Comparison of ENCODE assay signal across 14 cellular contexts in the genomic region with DNA sequence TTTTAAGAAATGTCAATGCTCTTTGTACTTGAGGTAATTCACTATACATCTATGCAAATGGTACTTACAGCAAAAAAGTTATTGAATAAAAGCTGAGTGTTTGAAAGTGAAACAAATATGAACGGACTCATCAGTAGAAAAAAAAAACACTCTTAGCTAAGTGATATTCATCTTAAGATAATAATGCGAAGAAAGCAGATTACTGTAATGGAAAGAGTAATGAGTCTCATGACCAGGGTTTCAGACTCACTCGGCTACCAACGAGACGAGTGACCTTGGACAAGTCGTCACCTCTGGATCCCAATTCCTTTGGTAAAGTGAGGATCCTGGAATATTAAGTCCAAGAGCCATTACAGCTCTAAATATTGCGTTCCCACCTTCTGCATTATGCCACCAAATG. TPM values are rescaled to one million over a fixed set of nuclear protein-coding genes. Genes with fewer than 3 reads are reported as not detected.
DNase-seq lines count a peak whose midpoint lies in the region; ATAC-seq and TF ChIP-seq lines count a peak whose summit lies in the region.
"Had no signal": no experiment of that assay in that cellular context is flagged by ENCODE, and none has a peak within 500 bp of the region (broad histone marks: within the 10 kb centered on the region; RNA-seq: fewer than 3 reads in every experiment).

No MANE protein-coding gene starts in this region.

- no peak for TF ChIP-seq CTCF in right atrium auricular region (IDR thresholded peaks at IDR 0.05)
- no peak for TF ChIP-seq CTCF in mammary epithelial cell (conservative IDR thresholded peaks at IDR 0.05 in 1 of 2, IDR thresholded peaks at IDR 0.05 in 1 of 2; ENCODE audit: extremely low read depth in 1 of 2, insufficient read depth in 1 of 2, low read depth in 1 of 2, low read length in 2 of 2)
- no peak for TF ChIP-seq CTCF in neural crest cell (conservative IDR thresholded peaks at IDR 0.05)

- CTCF ChIA-PET in mammary epithelial cell (lab: Charles Lee; ENCODE audit: low non-redundant PET) = interaction anchor here (0.6 kb wide), 2 partner anchors 90 to 125 kb away, joined by 4 to 29 read pairs; no protein-coding TSS in a partner anchor

- in situ Hi-C loops in mammary epithelial cell (cut with MboI; ENCODE audit: low sequenced_read_pairs in 2 of 2) = no loop called here

- WGBS in mammary epithelial cell (ENCODE audit: low coverage, missing lambda C conversion rate) = 10% methylated on average over 7 of the region's 7 CpGs

- no peaks in the 10 kb centered on the region for H3K27me3 ChIP-seq in right atrium auricular region
- H3K27me3 ChIP-seq in mammary epithelial cell (ENCODE audit: insufficient read depth, low read length) = no peaks in the 10 kb centered on the region
- H3K27me3 ChIP-seq: ascending aorta had no signal

- H3K36me3 ChIP-seq in right atrium auricular region = no peaks in the 10 kb centered on the region
- H3K36me3 ChIP-seq in mammary epithelial cell (ENCODE audit: insufficient read depth, low read length) = no peaks in the 10 kb centered on the region
- H3K36me3 ChIP-seq: ascending aorta had no signal

- H3K9me3 ChIP-seq in right atrium auricular region (no peaks in the 10 kb centered on the region), mammary epithelial cell (replicated peaks; ENCODE audit: insufficient read depth, low read length) (no peaks in the 10 kb centered on the region)
- H3K9me3 ChIP-seq: ascending aorta had no signal

- intact Hi-C loops in left ventricle myocardium superior (cut with micrococcal nuclease) (no loop called here), mammary epithelial cell (cut with micrococcal nuclease) (loop anchor here (5.0 kb wide), 3 partner anchors 36 to 91 kb away; no protein-coding TSS in a partner anchor)

- no peaks in the 10 kb centered on the region for H4K20me1 ChIP-seq in mammary epithelial cell (ENCODE audit: insufficient read depth, low read length)

- peaks cover 72% of the 10 kb centered on the region for H3K4me1 Mint-ChIP-seq in neural crest cell
- H3K4me1 Mint-ChIP-seq in natural killer cell treated with Interleukin-12 subunit alpha and Interleukin-12 subunit beta and Interleukin-15 and Interleukin-18, amount 100 ng/mL, for 72 hours (ENCODE audit: low read depth in 2 of 2) = peaks cover 33 to 35% of the 10 kb centered on the region in 2 donors

- H3K9me3 Mint-ChIP-seq in neural crest cell = peaks cover 3% of the 10 kb centered on the region
- H3K9me3 Mint-ChIP-seq in natural killer cell treated with Interleukin-12 subunit alpha and Interleukin-12 subunit beta and Interleukin-15 and Interleukin-18, amount 100 ng/mL, for 72 hours = no peaks in the 10 kb centered on the region

- H3K4me2 ChIP-seq in mammary epithelial cell (ENCODE audit: insufficient read depth, low read depth, low read length) = peak overlapping the region; percentile 91

- H3K27ac ChIP-seq in right atrium auricular region (peak overlapping the region; percentile 26 to 64), mammary epithelial cell (ENCODE audit: insufficient read depth, low read depth, low read length) (peak overlapping the region; percentile 54)
- H3K27ac ChIP-seq: SK-N-MC, WERI-Rb-1 had no signal

- dilution Hi-C loops in mammary epithelial cell (cut with HindIII; ENCODE audit: low sequenced_read_pairs) = no loop called here

- no peak for ATAC-seq in left ventricle myocardium superior
- ATAC-seq in natural killer cell treated with Interleukin-12 subunit alpha and Interleukin-12 subunit beta and Interleukin-15 and Interleukin-18, amount 100 ng/mL, for 72 hours = no peak
- ATAC-seq: activated CD8-positive, alpha-beta memory T cell treated with anti-CD3 and anti-CD28 coated beads, Interleukin-2, amount 10 ng/mL, durations not matched to agents 7 days and 5 days had no signal

- H2AFZ ChIP-seq in mammary epithelial cell (ENCODE audit: low read depth, low read length) = no peak overlapping the region

- H3K4me3 ChIP-seq in right atrium auricular region = peak overlapping the region; percentile 45 to 47
- peak overlapping the region; percentile 36 to 52 (median 39) for H3K4me3 ChIP-seq in mammary epithelial cell (replicated peaks in 1 of 3; ENCODE audit: insufficient read depth in 1 of 3, low read depth in 2 of 3, low read length in 3 of 3)
- H3K4me3 ChIP-seq: SK-N-MC, skin epidermis had no signal

- no peaks in the 10 kb centered on the region for H3K27me3 Mint-ChIP-seq in neural crest cell (ENCODE audit: low read depth)
- H3K27me3 Mint-ChIP-seq in natural killer cell treated with Interleukin-12 subunit alpha and Interleukin-12 subunit beta and Interleukin-15 and Interleukin-18, amount 100 ng/mL, for 72 hours = no peaks in the 10 kb centered on the region
- H3K27me3 Mint-ChIP-seq: activated CD8-positive, alpha-beta memory T cell treated with anti-CD3 and anti-CD28 coated beads, Interleukin-2, amount 10 ng/mL, durations not matched to agents 7 days and 5 days had no signal

- H3K27ac Mint-ChIP-seq in neural crest cell (ENCODE audit: unreplicated experiment) = no peak overlapping the region
- H3K27ac Mint-ChIP-seq in natural killer cell treated with Interleukin-12 subunit alpha and Interleukin-12 subunit beta and Interleukin-15 and Interleukin-18, amount 100 ng/mL, for 72 hours = no peak overlapping the region
- H3K27ac Mint-ChIP-seq: activated CD8-positive, alpha-beta memory T cell treated with anti-CD3 and anti-CD28 coated beads, Interleukin-2, amount 10 ng/mL, durations not matched to agents 7 days and 5 days had no signal

- H3K79me2 ChIP-seq in mammary epithelial cell (ENCODE audit: insufficient read depth, low read length) = peaks cover 98% of the 10 kb centered on the region

- peaks cover 8% of the 10 kb centered on the region for H3K36me3 Mint-ChIP-seq in neural crest cell (ENCODE audit: low read depth)
- H3K36me3 Mint-ChIP-seq in natural killer cell treated with Interleukin-12 subunit alpha and Interleukin-12 subunit beta and Interleukin-15 and Interleukin-18, amount 100 ng/mL, for 72 hours = no peaks in the 10 kb centered on the region

- BruUV-seq in mammary epithelial cell (replicated peaks; lab: Mats Ljungman, UMichigan) = no TSS peak

- H3K4me1 ChIP-seq in right atrium auricular region (peaks cover 0 to 60% of the 10 kb centered on the region in 2 donors), mammary epithelial cell (ENCODE audit: insufficient read depth, low read length) (peaks cover 59% of the 10 kb centered on the region)

- DNase-seq in right atrium auricular region (ENCODE audit: low spot score) (no peak), left ventricle myocardium superior (no peak), mammary epithelial cell (no peak), neural crest cell (ENCODE audit: low read depth, low spot score) (no peak), hippocampal formation (lab: John Stamatoyannopoulos, UW) (no peak), NCI-H526 (lab: John Stamatoyannopoulos, UW) (no peak), SW 1271 (lab: John Stamatoyannopoulos, UW) (no peak)
- DNase-seq in natural killer cell treated with Interleukin-12 subunit alpha and Interleukin-12 subunit beta and Interleukin-15 and Interleukin-18, amount 100 ng/mL, for 72 hours (ENCODE audit: low spot score) = no peak
- DNase-seq: activated CD8-positive, alpha-beta memory T cell treated with anti-CD3 and anti-CD28 coated beads, Interleukin-2, amount 10 ng/mL, durations not matched to agents 7 days and 5 days; NCI-H1048; WERI-Rb-1 had no signal

- peak overlapping the region; percentile 16 for H3K4me3 Mint-ChIP-seq in neural crest cell
- no peak overlapping the region for H3K4me3 Mint-ChIP-seq in natural killer cell treated with Interleukin-12 subunit alpha and Interleukin-12 subunit beta and Interleukin-15 and Interleukin-18, amount 100 ng/mL, for 72 hours
- H3K4me3 Mint-ChIP-seq: activated CD8-positive, alpha-beta memory T cell treated with anti-CD3 and anti-CD28 coated beads, Interleukin-2, amount 10 ng/mL, durations not matched to agents 7 days and 5 days had no signal

- H3K9ac ChIP-seq in mammary epithelial cell (ENCODE audit: insufficient read depth, low read length) = peak overlapping the region; percentile 47

RNA-seq across cellular contexts. Expression of gene PACSIN2, which starts 57.0 kb away (rescaled TPM):
- total RNA-seq in right atrium auricular region (10 to 100 TPM; 66.3 to 89.8 TPM), left ventricle myocardium superior (63.8 TPM), mammary epithelial cell (10 to 100 TPM; 69.8 to 80.0 TPM), neural crest cell (76.1 and 79.4 TPM in 2 replicates)
- 64.2 TPM for polyA plus RNA-seq in mammary epithelial cell
- polyA minus RNA-seq in mammary epithelial cell = 37.8 TPM
- total RNA-seq in natural killer cell treated with Interleukin-12 subunit alpha and Interleukin-12 subunit beta and Interleukin-15 and Interleukin-18, amount 100 ng/mL, for 72 hours = 10 to 100 TPM; 34.5 to 64.0 TPM
